Comparison of ENCODE assay signal across 18 cellular contexts in genomic region chr13:113638806-113639205, GRCh38. TPM values are rescaled to one million over a fixed set of nuclear protein-coding genes. Genes with fewer than 3 reads are reported as not detected.
"Had no signal": no experiment of that assay in that cellular context is flagged by ENCODE, and none has a peak within 500 bp of the region (broad histone marks: within the 10 kb centered on the region; RNA-seq: fewer than 3 reads in every experiment).

No MANE protein-coding gene starts in this region.

- H3K27ac Mint-ChIP-seq: activated CD4-positive, alpha-beta T cell treated with anti-CD3 and anti-CD28 coated beads for 36 hours; activated CD8-positive, alpha-beta T cell treated with anti-CD3 and anti-CD28 coated beads, Interleukin-2, amount 10 ng/mL, durations not matched to agents 7 days and 5 days; activated naive CD8-positive, alpha-beta T cell; nephron progenitor cell; stimulated activated effector memory CD8-positive, alpha-beta T cell treated with anti-CD3 and anti-CD28 coated beads, Interleukin-12 subunit alpha, Interleukin-12 subunit beta, amount 100 ng/mL, for 72 hours had no signal

- DNase-seq: activated CD8-positive, alpha-beta T cell treated with anti-CD3 and anti-CD28 coated beads, Interleukin-2, amount 10 ng/mL, durations not matched to agents 7 days and 5 days; amniotic stem cell; hippocampal formation; midbrain; nephron progenitor cell; stimulated activated CD4-positive, alpha-beta T cell treated with anti-CD3 and anti-CD28 coated beads, Interleukin-4, amount 100 ng/mL, for 24 hours; T-helper 2 cell had no signal

- H3K4me3 Mint-ChIP-seq: activated CD4-positive, alpha-beta T cell treated with anti-CD3 and anti-CD28 coated beads for 36 hours; activated CD8-positive, alpha-beta T cell treated with anti-CD3 and anti-CD28 coated beads, Interleukin-2, amount 10 ng/mL, durations not matched to agents 7 days and 5 days; activated naive CD8-positive, alpha-beta T cell; nephron progenitor cell; stimulated activated effector memory CD8-positive, alpha-beta T cell treated with anti-CD3 and anti-CD28 coated beads, Interleukin-12 subunit alpha, Interleukin-12 subunit beta, amount 100 ng/mL, for 72 hours had no signal

- ATAC-seq: activated CD4-positive, alpha-beta T cell treated with anti-CD3 and anti-CD28 coated beads for 36 hours; activated CD8-positive, alpha-beta T cell treated with anti-CD3 and anti-CD28 coated beads, Interleukin-2, amount 10 ng/mL, durations not matched to agents 7 days and 5 days; left lung; psoas muscle; right cardiac atrium; stimulated activated effector memory CD8-positive, alpha-beta T cell treated with anti-CD3 and anti-CD28 coated beads, Interleukin-12 subunit alpha, Interleukin-12 subunit beta, amount 100 ng/mL, for 72 hours had no signal

- H3K4me1 Mint-ChIP-seq: nephron progenitor cell; stimulated activated effector memory CD8-positive, alpha-beta T cell treated with anti-CD3 and anti-CD28 coated beads, Interleukin-12 subunit alpha, Interleukin-12 subunit beta, amount 100 ng/mL, for 72 hours had no signal

- H3K27me3 Mint-ChIP-seq: activated CD4-positive, alpha-beta T cell treated with anti-CD3 and anti-CD28 coated beads for 36 hours; activated naive CD8-positive, alpha-beta T cell had no signal

- H3K9me3 Mint-ChIP-seq: stimulated activated effector memory CD8-positive, alpha-beta T cell treated with anti-CD3 and anti-CD28 coated beads, Interleukin-12 subunit alpha, Interleukin-12 subunit beta, amount 100 ng/mL, for 72 hours had no signal

RNA-seq across cellular contexts. Expression of gene ATP4B, which starts 19.2 kb away (rescaled TPM):
- total RNA-seq: activated CD4-positive, alpha-beta T cell treated with anti-CD3 and anti-CD28 coated beads for 36 hours; activated CD8-positive, alpha-beta T cell treated with anti-CD3 and anti-CD28 coated beads, Interleukin-2, amount 10 ng/mL, durations not matched to agents 7 days and 5 days; cardiac muscle cell; dorsolateral prefrontal cortex; left lung; lung microvascular endothelial cell; omental fat pad; psoas muscle; right cardiac atrium; urinary bladder had no signal

RNA-seq across cellular contexts. Expression of gene GRK1, which starts 28.2 kb away (rescaled TPM):
- total RNA-seq: lung microvascular endothelial cell, omental fat pad had no signal
